ENCODE assay signal across 8 cellular contexts in genomic region chr19:16626796-16627193, GRCh38. TPM values are rescaled to one million over a fixed set of nuclear protein-coding genes. Genes with fewer than 3 reads are reported as not detected.
DNase-seq lines count a peak whose midpoint lies in the region; ATAC-seq, FAIRE-seq and TF ChIP-seq lines count a peak whose summit lies in the region.

No MANE protein-coding gene starts in this region.

- H3K4me1 ChIP-seq in heart left ventricle (peaks cover 4 to 75% (median 43%) of the 10 kb centered on the region in 12 donors), K562 (replicated peaks in 1 of 2; ENCODE audit: control insufficient read depth in 2 of 2, insufficient read depth in 2 of 2, low read length in 2 of 2) (peaks cover 13 to 28% of the 10 kb centered on the region in 2 experiments; a peak in 4 of 5 replicates), mesendoderm (ENCODE audit: control insufficient read depth, low read depth, low read length) (peaks cover 3% of the 10 kb centered on the region), uterus (peaks cover 0 to 7% of the 10 kb centered on the region in 2 donors)

- H3K18ac ChIP-seq in mesendoderm (ENCODE audit: low read length) = no peak overlapping the region

- no peak for TF ChIP-seq EP300 in K562 (IDR thresholded peaks at IDR 0.05; ENCODE audit: low read length)

- FAIRE-seq in K562 (lab: Jason Lieb, UNC) = no peak

- no peak for DNase-seq in heart left ventricle
- DNase-seq in Right ventricle myocardium superior = no peak
- peak in 2 of 4 experiments; percentile 39 to 52 for DNase-seq in K562 (ENCODE audit: extremely low read depth in 1 of 4, low spot score in 3 of 4)
- no peak for DNase-seq in mesendoderm
- DNase-seq in uterus = no peak
- no peak for DNase-seq in posterior cingulate gyrus
- no peak for DNase-seq in activated CD8-positive, alpha-beta memory T cell treated with anti-CD3 and anti-CD28 coated beads for 24 hours

- H2BK5ac ChIP-seq in mesendoderm (ENCODE audit: low read length) = no peak overlapping the region

- CTCF ChIA-PET in K562 (lab: Yijun Ruan, JAX; ENCODE audit: low intra/inter-chr PET ratio) = no interaction called here

- TF ChIP-seq POLR2A in heart left ventricle (IDR thresholded peaks at IDR 0.05) = no peak
- no peak for TF ChIP-seq POLR2A in K562 (conservative IDR thresholded peaks at IDR 0.05)
- no peak for TF ChIP-seq POLR2A in uterus (IDR thresholded peaks at IDR 0.05)

- H4K20me1 ChIP-seq in K562 (replicated peaks; ENCODE audit: control insufficient read depth, insufficient read depth, low read length) = peaks cover 50% of the 10 kb centered on the region

- H3K36me3 ChIP-seq in heart left ventricle (peaks cover 0 to 46% (median 23%) of the 10 kb centered on the region in 9 donors), K562 (ENCODE audit: control insufficient read depth, insufficient read depth, low read length) (peaks cover 57% of the 10 kb centered on the region), mesendoderm (ENCODE audit: control insufficient read depth, insufficient read depth, low read length) (peaks cover 5% of the 10 kb centered on the region), uterus (no peaks in the 10 kb centered on the region)

- intact Hi-C loops in heart left ventricle (cut with DNase I) (loop anchor here in 8 of 10 donors (2.0 to 5.0 kb wide), 4 partner anchors 36 to 54 kb away; partner anchors contain the start of genes SLC35E1 (in 6 of the 8), SMIM7 (in 1 of the 8) and TMEM38A (in 1 of the 8)), Right ventricle myocardium superior (cut with DNase I) (loop anchor here (10.0 kb wide), 1 partner anchor 52 kb away; the partner anchor contains the start of gene SLC35E1), K562 (cut with micrococcal nuclease) (loop anchor here (10.0 kb wide), 1 partner anchor 82 kb away; the partner anchor contains the start of gene CHERP), uterus (cut with DNase I; ENCODE audit: low total_unique reads) (loop anchor here (5.0 kb wide), 1 partner anchor 44 kb away; no protein-coding TSS in a partner anchor), posterior cingulate gyrus (cut with DNase I) (loop anchor here (5.0 kb wide), 1 partner anchor 34 kb away; no protein-coding TSS in a partner anchor)

- H3K27me3 ChIP-seq in heart left ventricle = no peaks in the 10 kb centered on the region
- no peaks in the 10 kb centered on the region for H3K27me3 ChIP-seq in K562 (ENCODE audit: control insufficient read depth in 2 of 2, insufficient read depth in 2 of 2, low read length in 2 of 2)
- H3K27me3 ChIP-seq in mesendoderm (ENCODE audit: insufficient read depth, low read length, poor library complexity) = no peaks in the 10 kb centered on the region
- H3K27me3 ChIP-seq in uterus = no peaks in the 10 kb centered on the region

- no peak overlapping the region for H2AK5ac ChIP-seq in mesendoderm (ENCODE audit: low read length)

- no peak overlapping the region for H2AFZ ChIP-seq in K562 (ENCODE audit: low read depth, low read length)

- H3K4me3 ChIP-seq in heart left ventricle (peak overlapping the region; percentile 75 to 99 (median 90)), K562 (peak overlapping the region; percentile 99), mesendoderm (ENCODE audit: low read length) (peak overlapping the region; percentile 68), uterus (peak overlapping the region; percentile 59 to 84)

- no peak overlapping the region for H2BK15ac ChIP-seq in mesendoderm (replicated peaks; ENCODE audit: low read depth)

- H3K9ac ChIP-seq in K562 (ENCODE audit: insufficient read depth in 1 of 2, low read depth in 2 of 2, low read length in 2 of 2) (peak overlapping the region; percentile 93 to 98), mesendoderm (ENCODE audit: low read length) (peak overlapping the region; percentile 68)

- no peak overlapping the region for H4K8ac ChIP-seq in mesendoderm (ENCODE audit: low read depth, low read length)

- H3K27ac ChIP-seq in heart left ventricle (peak overlapping the region in 8 of 12 donors; percentile 77 to 99 (median 92)), K562 (ENCODE audit: extremely low read depth, low read depth, low read length) (peak overlapping the region; percentile 78), mesendoderm (ENCODE audit: low read depth, low read length) (no peak overlapping the region), uterus (peak overlapping the region; percentile 84 to 88)

- peak overlapping the region; percentile 82 for H3K4me2 ChIP-seq in K562 (ENCODE audit: insufficient read depth, low read length)
- H3K4me2 ChIP-seq in mesendoderm (ENCODE audit: low read length) = peak overlapping the region; percentile 82

- no TSS peak for BruUV-seq in K562 (replicated peaks; lab: Mats Ljungman, UMichigan)

- no peak overlapping the region for H3K4ac ChIP-seq in mesendoderm (ENCODE audit: low read depth, low read length)

- no peak overlapping the region for H4K5ac ChIP-seq in mesendoderm (ENCODE audit: low read length)

- WGBS in heart left ventricle, 4 donors = 6 to 7% (median 6%) methylated on average over 4 to 12 of the region's 12 CpGs
- WGBS in K562 (ENCODE audit: insufficient coverage, low coverage, missing lambda C conversion rate) = 5% methylated on average over 8 of the region's 12 CpGs
- no CpG with 5 or more reads among the region's 12 CpGs for WGBS in mesendoderm (ENCODE audit: extremely low coverage, insufficient coverage, low lambda C conversion rate)

- no peak overlapping the region for H3K23ac ChIP-seq in mesendoderm (ENCODE audit: low read length)

- in situ Hi-C loops in K562 (cut with MboI) = no loop called here

- H3K79me2 ChIP-seq in K562 (ENCODE audit: control insufficient read depth, insufficient read depth, low read length) (peaks cover 74% of the 10 kb centered on the region), mesendoderm (ENCODE audit: control insufficient read depth, insufficient read depth, low read length) (peaks cover 59% of the 10 kb centered on the region)

- no peak for TF ChIP-seq RAD21 in K562 (CRISPR knock-in tag; conservative IDR thresholded peaks at IDR 0.05 in 1 of 2, IDR thresholded peaks at IDR 0.05 in 1 of 2)

- TF ChIP-seq CTCF in heart left ventricle (IDR thresholded peaks at IDR 0.05) (no peak), K562 (IDR thresholded peaks at IDR 0.05 in 2 of 3, conservative IDR thresholded peaks at IDR 0.05 in 1 of 3; ENCODE audit: insufficient read depth in 2 of 3, low read depth in 1 of 3, low read length in 3 of 3) (no peak), uterus (IDR thresholded peaks at IDR 0.05) (no peak)

- POLR2A ChIA-PET in K562 (lab: Yijun Ruan, JAX) = interaction anchor here (0.7 to 5.0 kb wide), 6 partner anchors 10 to 74 kb away, joined by 3 to 52 read pairs (median 4); no protein-coding TSS in a partner anchor

- peak overlapping the region; percentile 84 for H3K56ac ChIP-seq in mesendoderm (ENCODE audit: low read length)

- no peaks in the 10 kb centered on the region for H3K9me3 ChIP-seq in heart left ventricle
- H3K9me3 ChIP-seq in K562 (replicated peaks; ENCODE audit: control insufficient read depth, insufficient read depth, low read depth, low read length) = no peaks in the 10 kb centered on the region
- no peaks in the 10 kb centered on the region for H3K9me3 ChIP-seq in uterus

- ATAC-seq in heart left ventricle (no peak), Right ventricle myocardium superior (ENCODE audit: poor library complexity) (no peak), K562 (no peak), HG02970 (IDR thresholded peaks at IDR 0.05; ENCODE audit: low FRiP score, unreplicated experiment) (no peak)

- H3K79me1 ChIP-seq in mesendoderm (ENCODE audit: low read length) = peaks cover 29% of the 10 kb centered on the region

- no peaks in the 10 kb centered on the region for H3K9me1 ChIP-seq in K562 (ENCODE audit: control insufficient read depth, insufficient read depth, low read length)

- H2BK120ac ChIP-seq in mesendoderm (ENCODE audit: low read depth, low read length) = no peak overlapping the region

RNA-seq across cellular contexts. Expression of gene MED26, which starts 1.2 kb away (rescaled TPM):
- total RNA-seq in heart left ventricle (1 to 10 TPM; 3.6 to 7.5 (median 4.6) TPM), Right ventricle myocardium superior (3.9 TPM), K562 (2014; rRNA removed) (12.9 and 15.2 TPM in 2 replicates), K562 (2014; rRNA removed; fragmentation: Illumina TruSeq; extraction: Trizol) (3.7 and 4.6 TPM in 2 replicates), K562 (2015; rRNA removed; fragmentation: Illumina TruSeq; extraction: Trizol) (7.1 and 7.5 TPM in 2 replicates), K562 (2021) (15.1 and 16.5 TPM in 2 replicates), uterus (10 to 100 TPM in 1 of 4 donors, 1 to 10 TPM in 3; 1.5 to 13.5 (median 3.6) TPM)
- polyA plus RNA-seq in heart left ventricle (1 to 10 TPM; 4.3 to 5.6 TPM), K562 (2011; rRNA removed) (5.6 and 6.1 TPM in 2 replicates), K562 (2014; fragmentation: Illumina TruSeq; extraction: Trizol) (6.2 and 8.4 TPM in 2 replicates), K562 (2014; fragmentation: Nextera tagmentation; extraction: Ambion mirVana) (under 1 TPM; 0.71 to 0.86 TPM), K562 (2014; rRNA removed) (8.4 and 9.0 TPM in 2 replicates)
- 31.4 and 62.0 TPM in 2 replicates for total RNA-seq in K562 (2011; cell fraction: chromatin; rRNA removed; ENCODE audit: low replicate concordance)
- total RNA-seq in K562 (2011; cell fraction: nucleolus; rRNA removed) = 34.2 and 40.0 TPM in 2 replicates
- 27.1 and 33.1 TPM in 2 replicates for total RNA-seq in K562 (2011; cell fraction: nucleoplasm; rRNA removed)
- 5.8 and 11.0 TPM in 2 replicates for polyA plus RNA-seq in K562 (2011; cell fraction: cytosol; rRNA removed)
- 6.6 and 9.2 TPM in 2 replicates for polyA plus RNA-seq in K562 (2011; cell fraction: nucleus; rRNA removed)
- polyA plus RNA-seq in K562 (2012) = 5.5 and 7.2 TPM in 2 replicates
- polyA minus RNA-seq in K562 (2011; rRNA and poly(A)+ RNA removed) = 5.4 and 10.0 TPM in 2 replicates
- polyA minus RNA-seq in K562 (2011; cell fraction: cytosol; rRNA and poly(A)+ RNA removed) = 10.9 and 11.5 TPM in 2 replicates
- 13.2 and 20.2 TPM in 2 replicates for polyA minus RNA-seq in K562 (2011; cell fraction: nucleus; rRNA and poly(A)+ RNA removed)
- polyA plus RNA-seq in mesendoderm (2013, experiment 1 of 2) = 7.8 TPM
- polyA plus RNA-seq in mesendoderm (2013, experiment 2 of 2) = 7.7 TPM

RNA-seq across cellular contexts. Expression of gene SMIM7, which starts 33.1 kb away (rescaled TPM):
- 10 to 100 TPM; 27.1 to 52.6 (median 45.2) TPM for total RNA-seq in heart left ventricle
- polyA plus RNA-seq in heart left ventricle = 10 to 100 TPM; 44.6 to 73.1 TPM
- 27.5 TPM for total RNA-seq in Right ventricle myocardium superior
- total RNA-seq in K562 (2011; cell fraction: chromatin; rRNA removed; ENCODE audit: low replicate concordance) = 167 and 203 TPM in 2 replicates
- 137 and 142 TPM in 2 replicates for total RNA-seq in K562 (2011; cell fraction: nucleolus; rRNA removed)
- total RNA-seq in K562 (2011; cell fraction: nucleoplasm; rRNA removed) = 167 and 208 TPM in 2 replicates
- 55.3 and 63.3 TPM in 2 replicates for total RNA-seq in K562 (2014; rRNA removed)
- total RNA-seq in K562 (2014; rRNA removed; fragmentation: Illumina TruSeq; extraction: Trizol) = 102 and 109 TPM in 2 replicates
- 110 and 114 TPM in 2 replicates for total RNA-seq in K562 (2015; rRNA removed; fragmentation: Illumina TruSeq; extraction: Trizol)
- total RNA-seq in K562 (2021) = 72.5 and 72.7 TPM in 2 replicates
- 95.0 and 107 TPM in 2 replicates for polyA plus RNA-seq in K562 (2011; rRNA removed)
- 60.8 and 84.9 TPM in 2 replicates for polyA plus RNA-seq in K562 (2011; cell fraction: cytosol; rRNA removed)
- 50.6 and 64.0 TPM in 2 replicates for polyA plus RNA-seq in K562 (2011; cell fraction: nucleus; rRNA removed)
- 67.5 and 69.7 TPM in 2 replicates for polyA plus RNA-seq in K562 (2012)
- 85.6 and 113 TPM in 2 replicates for polyA plus RNA-seq in K562 (2014; fragmentation: Illumina TruSeq; extraction: Trizol)
- polyA plus RNA-seq in K562 (2014; fragmentation: Nextera tagmentation; extraction: Ambion mirVana) = 100 to 1,000 TPM; 233 to 265 TPM
- 105 and 122 TPM in 2 replicates for polyA plus RNA-seq in K562 (2014; rRNA removed)
- 61.4 and 64.6 TPM in 2 replicates for polyA minus RNA-seq in K562 (2011; rRNA and poly(A)+ RNA removed)
- 24.3 and 33.3 TPM in 2 replicates for polyA minus RNA-seq in K562 (2011; cell fraction: cytosol; rRNA and poly(A)+ RNA removed)
- polyA minus RNA-seq in K562 (2011; cell fraction: nucleus; rRNA and poly(A)+ RNA removed) = 24.4 and 40.8 TPM in 2 replicates
- polyA plus RNA-seq in mesendoderm (2013, experiment 1 of 2) = 52.5 TPM
- 49.0 TPM for polyA plus RNA-seq in mesendoderm (2013, experiment 2 of 2)
- total RNA-seq in uterus = 100 to 1,000 TPM in 1 of 4 donors, 10 to 100 TPM in 3; 26.6 to 144 (median 85.0) TPM

RNA-seq across cellular contexts. Expression of gene TMEM38A, which starts 34.1 kb away (rescaled TPM):
- total RNA-seq in heart left ventricle = 10 to 100 TPM; 13.7 to 37.3 (median 27.2) TPM
- 10 to 100 TPM; 26.6 to 47.4 TPM for polyA plus RNA-seq in heart left ventricle
- 44.6 TPM for total RNA-seq in Right ventricle myocardium superior
- 5.1 and 6.9 TPM in 2 replicates for total RNA-seq in K562 (2011; cell fraction: chromatin; rRNA removed; ENCODE audit: low replicate concordance)
- total RNA-seq in K562 (2011; cell fraction: nucleolus; rRNA removed) = 3.9 and 5.3 TPM in 2 replicates
- total RNA-seq in K562 (2011; cell fraction: nucleoplasm; rRNA removed) = 4.2 and 4.7 TPM in 2 replicates
- total RNA-seq in K562 (2014; rRNA removed) = 0.77 and 4.3 TPM in 2 replicates
- total RNA-seq in K562 (2014; rRNA removed; fragmentation: Illumina TruSeq; extraction: Trizol) = 1.2 and 1.4 TPM in 2 replicates
- total RNA-seq in K562 (2015; rRNA removed; fragmentation: Illumina TruSeq; extraction: Trizol) = 0.90 and 1.6 TPM in 2 replicates
- total RNA-seq in K562 (2021) = 1.4 and 2.1 TPM in 2 replicates
- polyA plus RNA-seq in K562 (2011; rRNA removed) = 1.5 and 1.8 TPM in 2 replicates
- polyA plus RNA-seq in K562 (2011; cell fraction: cytosol; rRNA removed) = 0.72 and 2.6 TPM in 2 replicates
- polyA plus RNA-seq in K562 (2011; cell fraction: nucleus; rRNA removed) = 2.2 and 2.6 TPM in 2 replicates
- polyA plus RNA-seq in K562 (2012) = 1.3 and 1.4 TPM in 2 replicates
- 0.77 and 2.4 TPM in 2 replicates for polyA plus RNA-seq in K562 (2014; fragmentation: Illumina TruSeq; extraction: Trizol)
- polyA plus RNA-seq in K562 (2014; fragmentation: Nextera tagmentation; extraction: Ambion mirVana) = under 1 TPM; 0.35 to 0.44 TPM
- 1.9 and 3.3 TPM in 2 replicates for polyA plus RNA-seq in K562 (2014; rRNA removed)
- polyA minus RNA-seq in K562 (2011; rRNA and poly(A)+ RNA removed) = 0.78 and 4.0 TPM in 2 replicates
- polyA minus RNA-seq in K562 (2011; cell fraction: cytosol; rRNA and poly(A)+ RNA removed) = 1.2 and 2.3 TPM in 2 replicates
- 0.89 and 0.94 TPM in 2 replicates for polyA minus RNA-seq in K562 (2011; cell fraction: nucleus; rRNA and poly(A)+ RNA removed)
- polyA plus RNA-seq in mesendoderm (2013, experiment 1 of 2) = 0.81 TPM
- polyA plus RNA-seq in mesendoderm (2013, experiment 2 of 2) = 0.64 TPM
- 1 to 10 TPM in 2 of 4 donors, not detected in 2; 3.5 to 5.0 TPM for total RNA-seq in uterus

RNA-seq across cellular contexts. Expression of gene SLC35E1, which starts 54.6 kb away (rescaled TPM):
- 10 to 100 TPM; 20.4 to 44.0 (median 24.0) TPM for total RNA-seq in heart left ventricle
- polyA plus RNA-seq in heart left ventricle = 10 to 100 TPM; 21.2 to 33.9 TPM
- total RNA-seq in Right ventricle myocardium superior = 20.8 TPM
- 132 and 248 TPM in 2 replicates for total RNA-seq in K562 (2011; cell fraction: chromatin; rRNA removed; ENCODE audit: low replicate concordance)
- 136 and 163 TPM in 2 replicates for total RNA-seq in K562 (2011; cell fraction: nucleolus; rRNA removed)
- 156 and 184 TPM in 2 replicates for total RNA-seq in K562 (2011; cell fraction: nucleoplasm; rRNA removed)
- total RNA-seq in K562 (2014; rRNA removed) = 18.5 and 24.4 TPM in 2 replicates
- 27.8 and 28.4 TPM in 2 replicates for total RNA-seq in K562 (2014; rRNA removed; fragmentation: Illumina TruSeq; extraction: Trizol)
- 25.7 and 27.3 TPM in 2 replicates for total RNA-seq in K562 (2015; rRNA removed; fragmentation: Illumina TruSeq; extraction: Trizol)
- 40.1 and 44.5 TPM in 2 replicates for total RNA-seq in K562 (2021)
- 28.0 and 40.1 TPM in 2 replicates for polyA plus RNA-seq in K562 (2011; rRNA removed)
- polyA plus RNA-seq in K562 (2011; cell fraction: cytosol; rRNA removed) = 41.7 and 60.4 TPM in 2 replicates
- polyA plus RNA-seq in K562 (2011; cell fraction: nucleus; rRNA removed) = 28.4 and 51.0 TPM in 2 replicates
- 23.2 and 28.7 TPM in 2 replicates for polyA plus RNA-seq in K562 (2012)
- polyA plus RNA-seq in K562 (2014; fragmentation: Illumina TruSeq; extraction: Trizol) = 31.3 and 34.3 TPM in 2 replicates
- polyA plus RNA-seq in K562 (2014; fragmentation: Nextera tagmentation; extraction: Ambion mirVana) = 10 to 100 TPM; 15.0 to 16.1 TPM
- 19.3 and 29.4 TPM in 2 replicates for polyA plus RNA-seq in K562 (2014; rRNA removed)
- polyA minus RNA-seq in K562 (2011; rRNA and poly(A)+ RNA removed) = 54.7 and 61.3 TPM in 2 replicates
- 47.2 and 51.0 TPM in 2 replicates for polyA minus RNA-seq in K562 (2011; cell fraction: cytosol; rRNA and poly(A)+ RNA removed)
- 20.2 and 28.9 TPM in 2 replicates for polyA minus RNA-seq in K562 (2011; cell fraction: nucleus; rRNA and poly(A)+ RNA removed)
- 29.4 TPM for polyA plus RNA-seq in mesendoderm (2013, experiment 1 of 2)
- polyA plus RNA-seq in mesendoderm (2013, experiment 2 of 2) = 32.0 TPM
- total RNA-seq in uterus = 10 to 100 TPM; 10.2 to 39.8 (median 19.8) TPM
